ENCODE assay signal across 18 cellular contexts in the genomic region with DNA sequence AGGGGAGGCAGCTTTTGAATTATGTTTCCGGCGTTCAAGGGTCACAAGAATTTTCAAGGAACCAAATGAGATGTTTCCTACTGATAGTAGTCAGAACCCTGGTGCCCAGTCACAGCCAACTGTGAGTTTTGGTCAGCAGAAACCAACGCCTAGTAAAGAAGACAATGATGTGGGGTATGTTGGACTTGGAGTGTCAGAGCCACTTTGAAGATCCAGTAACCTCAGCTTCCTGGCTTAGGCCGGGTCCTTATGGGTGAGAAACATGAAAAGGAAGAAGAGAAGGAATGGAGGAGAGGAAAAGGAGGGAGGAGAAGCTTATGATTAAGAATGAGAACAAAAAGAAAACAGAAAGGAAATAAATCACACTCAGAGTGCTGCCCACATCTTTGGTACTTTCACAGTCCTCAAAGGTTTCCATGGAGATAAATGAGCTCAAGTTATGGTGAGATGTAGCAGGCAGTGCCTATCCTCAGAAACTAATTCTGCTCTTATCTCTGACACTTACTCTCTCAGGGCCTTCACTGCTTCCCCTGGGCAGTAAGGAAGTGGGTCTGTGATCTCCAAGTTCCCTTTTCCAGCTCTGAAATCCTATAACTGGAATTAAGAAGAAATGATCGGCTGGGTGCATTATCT. TPM values are rescaled to one million over a fixed set of nuclear protein-coding genes. Genes with fewer than 3 reads are reported as not detected.
DNase-seq lines count a peak whose midpoint lies in the region; ATAC-seq, FAIRE-seq and TF ChIP-seq lines count a peak whose summit lies in the region.
"Had no signal": no experiment of that assay in that cellular context is flagged by ENCODE, and none has a peak within 500 bp of the region (broad histone marks: within the 10 kb centered on the region; RNA-seq: fewer than 3 reads in every experiment).

No MANE protein-coding gene starts in this region.

- H3K56ac ChIP-seq in mesendoderm (ENCODE audit: low read length), result no peak overlapping the region

- CTCF ChIA-PET in activated CD8-positive, alpha-beta T cell treated with anti-CD3 and anti-CD28 coated beads for 36 hours (lab: Charles Lee), result interaction anchor here (0.7 to 1.4 kb wide), 5 partner anchors 17 to 270 kb away, joined by 3 read pairs; a partner anchor contains a TSS

- H3K79me1 ChIP-seq in mesendoderm (ENCODE audit: low read length), result no peaks in the 10 kb centered on the region

- H3K4me1 Mint-ChIP-seq in activated CD8-positive, alpha-beta T cell treated with anti-CD3 and anti-CD28 coated beads for 36 hours (ENCODE audit: low read depth), result peaks cover 32% of the 10 kb centered on the region

- H3K27ac ChIP-seq in mesendoderm (ENCODE audit: low read depth, low read length), result peak overlapping the region; percentile 47
- H3K27ac ChIP-seq: adrenal gland, left ventricle myocardium inferior, thoracic aorta had no signal

- H3K27me3 ChIP-seq in mesendoderm (ENCODE audit: insufficient read depth, low read length, poor library complexity), result no peaks in the 10 kb centered on the region
- H3K27me3 ChIP-seq: adrenal gland had no signal

- WGBS in mesendoderm (ENCODE audit: extremely low coverage, insufficient coverage, low lambda C conversion rate), result no CpG with 5 or more reads among the region's 5 CpGs

- DNase-seq in NCI-H748 (lab: John Stamatoyannopoulos, UW; ENCODE audit: unreplicated experiment), result peak; percentile 2
- no peak for DNase-seq in NCI-H748 treated with DMSO at 0.1 percent for 48 hours (lab: John Stamatoyannopoulos, UW)
- peak; percentile 38 for DNase-seq in GM12865 (ENCODE audit: low read depth)
- DNase-seq in activated CD8-positive, alpha-beta T cell treated with anti-CD3 and anti-CD28 coated beads for 36 hours, result peak; percentile 40
- peak; percentile 82 for DNase-seq in mesendoderm
- DNase-seq in GM12891 (ENCODE audit: insufficient read length, low spot score), result no peak
- DNase-seq in effector CD4-positive, alpha-beta T cell, result no peak
- DNase-seq: activated B cell treated with CpG ODN at 0.5 μM for 24 hours, adrenal gland, COR-L47, cortex of kidney, left ventricle myocardium inferior, NCI-H2227 treated with DMSO at 0.1 percent for 48 hours, nephron progenitor cell had no signal

- H3K36me3 ChIP-seq in mesendoderm (ENCODE audit: control insufficient read depth, insufficient read depth, low read length), result no peaks in the 10 kb centered on the region
- H3K36me3 ChIP-seq: adrenal gland, HAP-1, left ventricle myocardium inferior, thoracic aorta had no signal

- H2BK5ac ChIP-seq in mesendoderm (ENCODE audit: low read length), result no peak overlapping the region

- no peak for TF ChIP-seq CTCF in GM12865 (IDR thresholded peaks at IDR 0.05; ENCODE audit: insufficient read depth, low read depth, low read length, missing control alignments)
- TF ChIP-seq CTCF in activated CD8-positive, alpha-beta T cell treated with anti-CD3 and anti-CD28 coated beads for 36 hours (IDR thresholded peaks at IDR 0.05), result no peak

- POLR2A ChIA-PET in activated CD8-positive, alpha-beta T cell treated with anti-CD3 and anti-CD28 coated beads for 36 hours (lab: Charles Lee), result interaction anchor here (0.6 kb wide), 1 partner anchor 328 kb away, joined by 3 read pairs; no protein-coding TSS in a partner anchor

- H3K4me3 ChIP-seq in GM12865 (ENCODE audit: low read depth, low read length) (no peak overlapping the region), mesendoderm (ENCODE audit: low read length) (no peak overlapping the region)
- H3K4me3 ChIP-seq: adrenal gland, HAP-1, left ventricle myocardium inferior, thoracic aorta had no signal

- no peak overlapping the region for H4K8ac ChIP-seq in mesendoderm (ENCODE audit: low read depth, low read length)

- H3K79me2 ChIP-seq in mesendoderm (ENCODE audit: control insufficient read depth, insufficient read depth, low read length), result no peaks in the 10 kb centered on the region

- H3K4ac ChIP-seq in mesendoderm (ENCODE audit: low read depth, low read length), result no peak overlapping the region

- H3K18ac ChIP-seq in mesendoderm (ENCODE audit: low read length), result peak overlapping the region; percentile 7

- FAIRE-seq in GM12891 (lab: Jason Lieb, UNC), result no peak
- FAIRE-seq: A204.1 had no signal

- intact Hi-C loops in activated CD8-positive, alpha-beta T cell treated with anti-CD3 and anti-CD28 coated beads for 36 hours (cut with micrococcal nuclease), result no loop called here

- no peak overlapping the region for H3K9ac ChIP-seq in mesendoderm (ENCODE audit: low read length)

- no peaks in the 10 kb centered on the region for H3K9me3 Mint-ChIP-seq in activated CD8-positive, alpha-beta T cell treated with anti-CD3 and anti-CD28 coated beads for 36 hours
- H3K9me3 Mint-ChIP-seq: activated B cell treated with CpG ODN at 0.5 μM for 24 hours, nephron progenitor cell had no signal

- no peak overlapping the region for H3K4me2 ChIP-seq in mesendoderm (ENCODE audit: low read length)

- H4K5ac ChIP-seq in mesendoderm (ENCODE audit: low read length), result no peak overlapping the region

- H3K4me3 Mint-ChIP-seq in activated CD8-positive, alpha-beta T cell treated with anti-CD3 and anti-CD28 coated beads for 36 hours, result peak overlapping the region; percentile 38
- H3K4me3 Mint-ChIP-seq: activated B cell treated with CpG ODN at 0.5 μM for 24 hours had no signal

- peaks cover 9% of the 10 kb centered on the region for H3K4me1 ChIP-seq in mesendoderm (ENCODE audit: control insufficient read depth, low read depth, low read length)

- no peak overlapping the region for H2BK120ac ChIP-seq in mesendoderm (ENCODE audit: low read depth, low read length)

- TF ChIP-seq POLR2A in GM12891 (IDR thresholded peaks at IDR 0.05; ENCODE audit: low read depth, low read length), result no peak

- no peaks in the 10 kb centered on the region for H3K36me3 Mint-ChIP-seq in activated CD8-positive, alpha-beta T cell treated with anti-CD3 and anti-CD28 coated beads for 36 hours (ENCODE audit: low read depth)

- H3K27me3 Mint-ChIP-seq in activated CD8-positive, alpha-beta T cell treated with anti-CD3 and anti-CD28 coated beads for 36 hours, result no peaks in the 10 kb centered on the region

- H3K27ac Mint-ChIP-seq in activated CD8-positive, alpha-beta T cell treated with anti-CD3 and anti-CD28 coated beads for 36 hours, result peak overlapping the region; percentile 72
- H3K27ac Mint-ChIP-seq: activated B cell treated with CpG ODN at 0.5 μM for 24 hours, nephron progenitor cell had no signal

- no peak overlapping the region for H3K23ac ChIP-seq in mesendoderm (ENCODE audit: low read length)

- H2AK5ac ChIP-seq in mesendoderm (ENCODE audit: low read length), result no peak overlapping the region

- peak; percentile 65 for ATAC-seq in activated CD8-positive, alpha-beta T cell treated with anti-CD3 and anti-CD28 coated beads for 36 hours
- no peak for ATAC-seq in GM21529 (IDR thresholded peaks at IDR 0.05; ENCODE audit: unreplicated experiment)

- H2BK15ac ChIP-seq in mesendoderm (replicated peaks; ENCODE audit: low read depth), result no peak overlapping the region

TF ChIP-seq in GM12891, 5 proteins besides CTCF, POLR2A, EP300 and RAD21:
- TF ChIP-seq TAF1 (IDR thresholded peaks at IDR 0.05; ENCODE audit: low read depth, low read length), result no peak
- TF ChIP-seq POU2F2 (IDR thresholded peaks at IDR 0.05; ENCODE audit: low read depth, low read length), result no peak
- TF ChIP-seq SPI1 (IDR thresholded peaks at IDR 0.05; ENCODE audit: low read depth, low read length), result no peak
- TF ChIP-seq PAX5 (IDR thresholded peaks at IDR 0.05; ENCODE audit: insufficient read depth, low read length, severe bottlenecking), result no peak
- no peak for TF ChIP-seq POLR2AphosphoS5 (IDR thresholded peaks at IDR 0.05; ENCODE audit: low read depth, low read length)

RNA-seq across cellular contexts. Expression of a gene that starts 2.0 kb away (rescaled TPM):
- 1 to 10 TPM; 3.5 to 3.7 TPM for total RNA-seq in activated CD8-positive, alpha-beta T cell treated with anti-CD3 and anti-CD28 coated beads for 36 hours
- polyA plus RNA-seq in mesendoderm (2013, experiment 1 of 2), result 1.6 TPM
- polyA plus RNA-seq in mesendoderm (2013, experiment 2 of 2), result 1.8 TPM
- 0.63 TPM for polyA plus RNA-seq in GM12891 (2012; ENCODE audit: low read depth, missing spikeins)

Comparison
In these comparisons a context has a peak if more than half of its experiments do, and no peak if none do; other contexts are left out.
1. DNase-seq: peak in NCI-H748 (single experiment), GM12865 (single experiment), activated CD8-positive, alpha-beta T cell treated with anti-CD3 and anti-CD28 coated beads for 36 hours (single experiment) and mesendoderm (single experiment); none in NCI-H748 treated with DMSO at 0.1 percent for 48 hours (single experiment), GM12891 (single experiment) and effector CD4-positive, alpha-beta T cell (single experiment).